ENCODE assay signal across 28 cellular contexts in the genomic region with DNA sequence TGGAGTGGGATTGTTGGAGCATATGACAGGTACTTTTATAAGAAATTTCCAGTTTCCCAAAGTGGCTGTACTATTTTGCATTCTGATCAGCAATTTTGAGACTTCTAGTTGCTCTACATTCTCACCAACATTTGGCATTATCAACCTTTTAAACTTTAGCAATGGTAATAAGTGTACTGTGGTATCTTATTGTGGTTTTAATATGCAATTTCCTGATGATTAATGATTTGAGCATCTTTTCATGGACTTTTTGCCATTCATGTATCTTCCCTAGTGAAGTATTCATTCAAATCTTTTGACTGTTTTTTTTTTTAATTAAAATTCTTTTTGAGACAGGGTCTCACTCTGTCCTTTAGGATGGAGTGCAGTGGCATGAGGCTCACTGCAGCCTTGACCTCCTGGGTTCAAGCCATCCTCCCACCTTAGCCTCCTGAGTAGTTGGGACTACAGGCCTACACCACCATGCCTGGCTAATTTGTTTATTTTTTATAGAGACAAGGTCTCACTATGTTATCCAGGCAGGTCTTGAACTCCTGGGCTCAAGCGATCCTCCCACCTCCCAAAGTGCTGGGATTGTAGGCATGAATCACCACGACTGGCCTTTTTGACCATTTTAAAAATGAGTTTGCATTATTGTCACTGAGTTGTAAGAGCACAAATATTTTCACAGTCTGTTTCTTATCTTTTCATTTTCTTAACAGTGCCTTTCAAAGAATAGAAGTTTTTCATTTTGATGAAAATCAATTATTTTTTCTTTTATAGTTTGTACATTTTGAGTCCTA. TPM values are rescaled to one million over a fixed set of nuclear protein-coding genes. Genes with fewer than 3 reads are reported as not detected.
DNase-seq lines count a peak whose midpoint lies in the region; ATAC-seq and TF ChIP-seq lines count a peak whose summit lies in the region.
"Had no signal": no experiment of that assay in that cellular context is flagged by ENCODE, and none has a peak within 500 bp of the region (broad histone marks: within the 10 kb centered on the region; RNA-seq: fewer than 3 reads in every experiment).

No MANE protein-coding gene starts in this region.

- H3K27ac ChIP-seq in ACC112 (ENCODE audit: low read depth, low read length) = peak overlapping the region; percentile 95
- H3K27ac ChIP-seq in left lung = no peak overlapping the region
- H3K27ac ChIP-seq: A549, esophagus squamous epithelium, HL-60 had no signal

- no peaks in the 10 kb centered on the region for H3K36me3 ChIP-seq in ACC112 (ENCODE audit: insufficient read depth, low read length)
- no peaks in the 10 kb centered on the region for H3K36me3 ChIP-seq in left lung
- H3K36me3 ChIP-seq: BE2C, esophagus squamous epithelium had no signal

- DNase-seq in HT1080 (ENCODE audit: low read depth) (peak; percentile 43), amniotic epithelial cell (ENCODE audit: low read depth) (peak; percentile 59), fibroblast of peridontal ligament (ENCODE audit: extremely low read depth) (peak; percentile 33), left lung (no peak), AG20443 (ENCODE audit: low spot score) (no peak)
- DNase-seq in stimulated activated naive CD8-positive, alpha-beta T cell treated with anti-CD3 and anti-CD28 coated beads, Interleukin-15, Interleukin-2, amounts not matched to agents 100 U/mL and 50 U/mL, for 24 hours = no peak
- DNase-seq: activated B cell treated with CpG ODN at 0.5 μM for 24 hours; activated naive CD8-positive, alpha-beta T cell treated with anti-CD3 and anti-CD28 coated beads, Interleukin-2, amount 50 U/mL, for 24 hours; activated T-cell treated with anti-CD3 and anti-CD28 coated beads, Interleukin-2, amount 50 U/mL, for 24 hours; BE2C; CD8-positive, alpha-beta memory T cell; dermis blood vessel endothelial cell; DMS 273 treated with DMSO at 0.1 percent for 48 hours; endodermal cell; esophagus squamous epithelium; hypothalamus; Kasumi-1; NCI-H82; RPMI8226; stimulated activated CD4-positive, alpha-beta T cell treated with anti-CD3 and anti-CD28 coated beads, Interleukin-1b, Interleukin-23, amount 100 ng/mL, for 48 hours; stimulated activated naive CD8-positive, alpha-beta T cell treated with anti-CD3 and anti-CD28 coated beads, Interleukin-15, amount 100 ng/mL, for 72 hours had no signal

- H3K9me3 ChIP-seq in left lung = no peaks in the 10 kb centered on the region
- H3K9me3 ChIP-seq: A549, BE2C, esophagus squamous epithelium had no signal

- no peak overlapping the region for H2AFZ ChIP-seq in ACC112 (ENCODE audit: low read length, unreplicated experiment)

- H3K4me3 ChIP-seq in ACC112 (ENCODE audit: low read depth, low read length) (peak overlapping the region; percentile 5; the same call in 1 of the 2 replicates), left lung (no peak overlapping the region)
- H3K4me3 ChIP-seq: A549, esophagus squamous epithelium, GM12878, smooth muscle cell had no signal

- H3K27me3 ChIP-seq in ACC112 (ENCODE audit: insufficient read depth, low read length) (no peaks in the 10 kb centered on the region), left lung (peaks cover 0 to 8% of the 10 kb centered on the region in 2 donors)
- H3K27me3 ChIP-seq: BE2C had no signal

- H3K4me1 ChIP-seq in ACC112 (ENCODE audit: control insufficient read depth, insufficient read depth, low read length, unreplicated experiment) (peaks cover 65% of the 10 kb centered on the region), left lung (peaks cover 0 to 10% of the 10 kb centered on the region in 2 donors)

- ATAC-seq in left lung (no peak), GM18868 (IDR thresholded peaks at IDR 0.05; ENCODE audit: unreplicated experiment) (no peak)
- no peak for ATAC-seq in stimulated activated naive CD8-positive, alpha-beta T cell treated with anti-CD3 and anti-CD28 coated beads, Interleukin-15, Interleukin-2, amounts not matched to agents 100 U/mL and 50 U/mL, for 24 hours
- ATAC-seq: A549; activated naive CD8-positive, alpha-beta T cell treated with anti-CD3 and anti-CD28 coated beads, Interleukin-2, amount 50 U/mL, for 24 hours; GM12878; left lobe of liver; stimulated activated naive CD8-positive, alpha-beta T cell treated with anti-CD3 and anti-CD28 coated beads, Interleukin-15, amount 100 ng/mL, for 72 hours had no signal

- no peaks in the 10 kb centered on the region for H3K79me2 ChIP-seq in ACC112 (ENCODE audit: control insufficient read depth, insufficient read depth, low read length, unreplicated experiment)

- intact Hi-C loops in left lung (cut with DNase I) = no loop called here

- TF ChIP-seq CTCF in left lung (IDR thresholded peaks at IDR 0.05) = no peak

RNA-seq across cellular contexts. Expression of a gene that starts 7.8 kb away (rescaled TPM):
- total RNA-seq in HT1080 (2014; rRNA removed; shearing (Covaris generic)) = 4.1 and 6.4 TPM in 2 replicates
- 11.2 and 11.7 TPM in 2 replicates for polyA plus RNA-seq in HT1080 (2015; cell fraction: cytosol; rRNA removed)
- polyA plus RNA-seq in HT1080 (2015; cell fraction: nucleus; rRNA removed) = 17.1 and 17.3 TPM in 2 replicates
- total RNA-seq in left lung = 10 to 100 TPM; 12.4 to 28.5 TPM
- total RNA-seq: dermis blood vessel endothelial cell had no signal

RNA-seq across cellular contexts. Expression of a gene that starts 47.7 kb away (rescaled TPM):
- 8.4 and 9.6 TPM in 2 replicates for total RNA-seq in HT1080 (2014; rRNA removed; shearing (Covaris generic))
- 5.5 and 7.7 TPM in 2 replicates for polyA plus RNA-seq in HT1080 (2015; cell fraction: cytosol; rRNA removed)
- polyA plus RNA-seq in HT1080 (2015; cell fraction: nucleus; rRNA removed) = 17.4 and 27.5 TPM in 2 replicates
- total RNA-seq in left lung = 10 to 100 TPM in 1 of 2 donors, 1 to 10 TPM in 1; 9.9 to 13.7 TPM

Comparison
In these comparisons a context has a peak if more than half of its experiments do, and no peak if none do; other contexts are left out.
1. DNase-seq: peak in HT1080 (single experiment), amniotic epithelial cell (single experiment) and fibroblast of peridontal ligament (single experiment); none in left lung (0 of 2), stimulated activated naive CD8-positive, alpha-beta T cell treated with anti-CD3 and anti-CD28 coated beads, Interleukin-15, Interleukin-2, amounts not matched to agents 100 U/mL and 50 U/mL, for 24 hours (single experiment) and AG20443 (single experiment).